Comparison of ENCODE assay signal across 26 cellular contexts in the genomic region with DNA sequence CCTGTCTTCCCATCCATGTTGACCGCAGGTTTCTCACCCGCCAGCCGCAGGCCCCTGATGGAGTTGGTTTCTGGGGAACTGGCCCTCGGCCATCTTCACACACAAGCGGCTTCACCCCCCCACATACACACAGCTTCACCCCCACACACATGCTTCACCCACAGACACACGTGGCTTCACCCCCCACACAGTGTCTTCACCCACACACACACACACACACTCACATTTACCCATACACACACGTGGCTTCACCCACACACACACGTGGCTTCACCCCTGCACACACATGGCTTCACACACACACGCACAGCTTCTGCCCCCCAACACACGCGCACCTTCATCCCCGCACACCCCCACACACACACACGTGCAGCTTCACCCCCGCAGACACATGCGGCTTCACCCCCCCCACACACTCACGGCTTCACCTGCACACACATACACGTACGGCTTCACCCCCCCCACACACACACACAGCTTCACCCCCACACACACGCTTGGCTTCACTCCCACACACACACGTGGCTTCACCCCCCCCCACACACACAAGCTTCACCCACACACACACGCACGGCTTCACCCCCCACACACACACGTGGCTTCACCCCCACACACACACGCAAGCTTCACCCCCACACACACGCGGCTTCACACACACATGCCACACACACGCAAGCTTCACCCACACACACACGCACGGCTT.
DNase-seq lines count a peak whose midpoint lies in the region; ATAC-seq and TF ChIP-seq lines count a peak whose summit lies in the region.
"Had no signal": no experiment of that assay in that cellular context is flagged by ENCODE, and none has a peak within 500 bp of the region (broad histone marks: within the 10 kb centered on the region; RNA-seq: fewer than 3 reads in every experiment).

No MANE protein-coding gene starts in this region.

- DNase-seq in left ventricle myocardium inferior (peak; percentile 0), heart right ventricle (no peak), immature natural killer cell (peak in 1 of 3 donors; percentile 14), HK-2 (ENCODE audit: unreplicated experiment) (no peak), SIG-M5 treated with dmso at 0.1 percent for 504 hours (lab: John Stamatoyannopoulos, UW; ENCODE audit: unreplicated experiment) (no peak), H4 (ENCODE audit: low spot score) (no peak), RKO (ENCODE audit: low spot score) (no peak)
- DNase-seq: ACHN; activated CD4-positive, alpha-beta T cell treated with anti-CD3 and anti-CD28 coated beads for 1 hour; activated CD8-positive, alpha-beta T cell treated with anti-CD3 and anti-CD28 coated beads, Interleukin-2, amount 10 ng/mL, durations not matched to agents 7 days and 5 days; BE2C; cerebellar nuclear complex; DMS79; GDM1; KG1; MG63; NCI-H1417 treated with DMSO at 0.1 percent for 48 hours; NCI-H345; stimulated activated naive CD4-positive, alpha-beta T cell treated with Interleukin-2 at 50 U/mL for 16 hours; T-helper 17 cell; testis had no signal

- ATAC-seq in heart right ventricle: no peak
- ATAC-seq: activated CD8-positive, alpha-beta T cell treated with anti-CD3 and anti-CD28 coated beads, Interleukin-2, amount 10 ng/mL, durations not matched to agents 7 days and 5 days; HCT116; SK-N-SH treated with all-trans-retinoic acid at 6 μM for 48 hours; T-helper 17 cell had no signal

- intact Hi-C loops in left ventricle myocardium inferior (cut with micrococcal nuclease) (no loop called here), heart right ventricle (cut with DNase I) (no loop called here)

- no peaks in the 10 kb centered on the region for H3K79me2 ChIP-seq in parathyroid adenoma

- H3K4me3 ChIP-seq in left ventricle myocardium inferior (no peak overlapping the region), heart right ventricle (no peak overlapping the region), parathyroid adenoma (ENCODE audit: low read depth, low read length) (no peak overlapping the region)
- H3K4me3 ChIP-seq: dorsolateral prefrontal cortex, lung, MG63, testis had no signal

- WGBS in heart right ventricle, 2 donors: 95 to 96% methylated on average over 29 of the region's 29 CpGs

- peak overlapping the region; percentile 0 for H2AFZ ChIP-seq in parathyroid adenoma

- H3K4me1 Mint-ChIP-seq in immature natural killer cell: peaks cover 17 to 24% of the 10 kb centered on the region in 2 donors

- H3K9me3 Mint-ChIP-seq in immature natural killer cell: peaks cover 6 to 15% (median 8%) of the 10 kb centered on the region in 6 donors

- TF ChIP-seq CTCF in left ventricle myocardium inferior (IDR thresholded peaks at IDR 0.05; ENCODE audit: borderline replicate concordance) (no peak), heart right ventricle (IDR thresholded peaks at IDR 0.05) (no peak), parathyroid adenoma (IDR thresholded peaks at IDR 0.05) (no peak)

- no peak overlapping the region for H3K4me2 ChIP-seq in parathyroid adenoma (ENCODE audit: low read length)

- H3K36me3 Mint-ChIP-seq in immature natural killer cell: peaks cover 11 to 17% (median 13%) of the 10 kb centered on the region in 3 donors

- H3K27ac Mint-ChIP-seq in immature natural killer cell: peak overlapping the region; percentile 45 to 87 (median 68)
- H3K27ac Mint-ChIP-seq: activated CD8-positive, alpha-beta T cell treated with anti-CD3 and anti-CD28 coated beads, Interleukin-2, amount 10 ng/mL, durations not matched to agents 7 days and 5 days; T-helper 17 cell had no signal

- H3K4me1 ChIP-seq in left ventricle myocardium inferior (peaks cover 15% of the 10 kb centered on the region), heart right ventricle (peaks cover 0 to 18% (median 10%) of the 10 kb centered on the region in 9 donors), parathyroid adenoma (no peaks in the 10 kb centered on the region)
- H3K4me1 ChIP-seq: BE2C had no signal

- H3K36me3 ChIP-seq in left ventricle myocardium inferior (peaks cover 46% of the 10 kb centered on the region), heart right ventricle (peaks cover 0 to 41% (median 20%) of the 10 kb centered on the region in 9 donors), parathyroid adenoma (ENCODE audit: control insufficient read depth, insufficient read depth, low read length) (no peaks in the 10 kb centered on the region)
- H3K36me3 ChIP-seq: BE2C, MG63 had no signal

- H3K27ac ChIP-seq in left ventricle myocardium inferior (replicated peaks) (no peak overlapping the region), heart right ventricle (no peak overlapping the region), parathyroid adenoma (no peak overlapping the region)
- H3K27ac ChIP-seq: testis had no signal

- no peaks in the 10 kb centered on the region for H3K27me3 ChIP-seq in left ventricle myocardium inferior (ENCODE audit: low read depth)
- H3K27me3 ChIP-seq in heart right ventricle: no peaks in the 10 kb centered on the region
- no peaks in the 10 kb centered on the region for H3K27me3 ChIP-seq in parathyroid adenoma (ENCODE audit: control insufficient read depth, insufficient read depth, low read length)
- H3K27me3 ChIP-seq: BE2C, dorsolateral prefrontal cortex, MG63, testis had no signal

- H3K27me3 Mint-ChIP-seq in immature natural killer cell (ENCODE audit: low read depth in 3 of 3): peaks cover 2 to 9% (median 3%) of the 10 kb centered on the region in 3 donors
- H3K27me3 Mint-ChIP-seq: T-helper 17 cell had no signal

- H3K9me3 ChIP-seq in left ventricle myocardium inferior (replicated peaks) (peaks cover 18% of the 10 kb centered on the region), heart right ventricle (peaks cover 0 to 24% (median 13%) of the 10 kb centered on the region in 11 donors), parathyroid adenoma (ENCODE audit: control insufficient read depth, low read length) (no peaks in the 10 kb centered on the region)
- H3K9me3 ChIP-seq: BE2C, testis had no signal

- H3K9ac ChIP-seq in parathyroid adenoma: no peak overlapping the region

- peak overlapping the region in 4 of 5 donors; percentile 24 to 62 (median 47) for H3K4me3 Mint-ChIP-seq in immature natural killer cell
- H3K4me3 Mint-ChIP-seq: activated CD8-positive, alpha-beta T cell treated with anti-CD3 and anti-CD28 coated beads, Interleukin-2, amount 10 ng/mL, durations not matched to agents 7 days and 5 days; T-helper 17 cell had no signal
